Comparison of ENCODE assay signal across 1 cellular context in the genomic region with DNA sequence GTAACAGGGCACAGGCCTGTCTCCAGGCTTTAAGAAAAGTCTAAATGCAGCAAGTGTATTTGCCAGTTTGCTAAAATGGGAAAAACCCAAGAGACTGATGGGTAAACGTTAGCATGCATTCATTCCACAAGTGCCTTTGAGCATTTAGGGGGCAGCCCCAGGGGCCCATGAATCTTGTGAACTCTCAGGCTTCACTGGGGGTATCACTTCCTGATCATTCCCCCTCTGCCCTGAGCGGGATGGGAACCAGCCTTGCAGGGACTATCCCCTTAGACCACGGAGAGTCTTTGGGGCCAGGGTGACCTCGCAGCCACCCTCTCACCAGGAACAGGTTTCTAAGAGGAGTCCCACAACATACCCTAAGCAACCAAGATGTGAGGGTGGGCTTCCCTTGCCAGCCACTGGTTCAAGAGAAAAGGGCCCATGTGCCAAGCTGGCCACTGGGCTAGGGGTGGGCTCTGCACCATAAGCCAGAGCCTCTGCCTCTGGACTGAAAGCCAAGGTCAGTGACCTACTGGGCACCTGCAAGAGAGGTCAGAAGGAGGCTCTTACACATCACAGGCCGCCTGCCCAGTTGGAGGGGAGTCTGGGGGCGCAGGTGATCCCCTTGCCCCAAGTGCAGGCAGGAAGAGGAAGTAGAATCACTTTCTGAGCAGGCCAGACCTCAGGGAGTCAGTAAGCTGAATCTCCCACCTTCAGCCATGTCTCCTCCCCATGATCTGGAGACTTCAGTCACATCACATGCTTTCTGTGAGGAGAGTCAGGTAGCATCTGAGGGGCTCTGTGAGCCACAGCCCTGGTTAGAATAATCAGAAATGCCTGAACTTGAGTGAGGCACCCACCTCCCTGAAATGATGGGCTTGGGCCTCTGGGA.
A peak's percentile ranks its signal among the peaks of the same experiment; 100 is the strongest.
TF ChIP-seq lines count a peak whose summit lies in the region.

No MANE protein-coding gene starts in this region.

TF ChIP-seq in Ishikawa, 13 proteins besides CTCF, POLR2A, EP300 and RAD21:
- TF ChIP-seq ZBTB7A (IDR thresholded peaks at IDR 0.05; ENCODE audit: low read depth) (0 out of 2 replicates have a peak, but pooled peaks have one; percentile 3), TCF12 (IDR thresholded peaks at IDR 0.05; ENCODE audit: low read depth) (no peak; the same call in 1 of the 2 replicates), CREB1 (IDR thresholded peaks at IDR 0.05; ENCODE audit: low read depth) (no peak), YY1 (IDR thresholded peaks at IDR 0.05; ENCODE audit: low read depth) (no peak), REST (IDR thresholded peaks at IDR 0.05; ENCODE audit: low read depth) (no peak)
TF ChIP-seq in Ishikawa: peak in this region for 1.
